ENCODE assay signal across 28 cellular contexts in genomic region chr2:112340868-112341267, GRCh38.
"Had no signal": no experiment of that assay in that cellular context is flagged by ENCODE, and none has a peak within 500 bp of the region (broad histone marks: within the 10 kb centered on the region; RNA-seq: fewer than 3 reads in every experiment).

No MANE protein-coding gene starts in this region.

- DNase-seq: naive thymus-derived CD4-positive, alpha-beta T cell; natural killer cell; occipital lobe; ovary; posterior cingulate gyrus; psoas muscle; right cardiac atrium; stimulated activated CD4-positive, alpha-beta T cell treated with anti-CD3 and anti-CD28 coated beads, Interleukin-15, amount 100 ng/mL, for 24 hours; stimulated activated CD4-positive, alpha-beta T cell treated with anti-CD3 and anti-CD28 coated beads, Interleukin-2, amount 100 ng/mL, for 24 hours; stimulated activated CD4-positive, alpha-beta T cell treated with anti-CD3 and anti-CD28 coated beads, Interleukin-2, amount 100 ng/mL, for 48 hours; stimulated activated CD4-positive, alpha-beta T cell treated with anti-CD3 and anti-CD28 coated beads, Interleukin-4, amount 100 ng/mL, for 24 hours; stimulated activated naive B cell treated with anti-CD40 and anti-IgM and Interleukin-4, amounts not matched to agents 10 μg/mL and 1 μg/mL and 100 μg/mL, for 72 hours; stimulated activated naive CD4-positive, alpha-beta T cell treated with Interleukin-2 at 50 U/mL for 16 hours; stomach; thyroid gland; trophoblast cell; upper lobe of left lung had no signal

- H3K36me3 ChIP-seq: neural progenitor cell, ovary, stomach, thoracic aorta, thyroid gland, upper lobe of left lung, vagina had no signal

- H3K36me3 Mint-ChIP-seq: natural killer cell, neural progenitor cell had no signal

- H3K9me3 Mint-ChIP-seq: natural killer cell; nephron; neural progenitor cell; stimulated activated effector memory CD8-positive, alpha-beta T cell treated with anti-CD3 and anti-CD28 coated beads, Interleukin-12 subunit alpha, Interleukin-12 subunit beta, amount 100 ng/mL, for 72 hours; stimulated activated naive B cell treated with anti-CD40 and anti-IgM and Interleukin-4, amounts not matched to agents 10 μg/mL and 1 μg/mL and 100 μg/mL, for 72 hours; stimulated activated naive CD8-positive, alpha-beta T cell treated with anti-CD3 and anti-CD28 coated beads, Interleukin-15, Interleukin-2, amounts not matched to agents 100 ng/mL and 50 ng/mL, for 24 hours had no signal

- H3K9ac ChIP-seq: neural progenitor cell, parathyroid adenoma had no signal

- ATAC-seq: naive thymus-derived CD4-positive, alpha-beta T cell; natural killer cell; psoas muscle; right cardiac atrium; sciatic nerve; stimulated activated effector memory CD8-positive, alpha-beta T cell treated with anti-CD3 and anti-CD28 coated beads, Interleukin-12 subunit alpha, Interleukin-12 subunit beta, amount 100 ng/mL, for 72 hours; stimulated activated naive B cell treated with anti-CD40 and anti-IgM and Interleukin-4, amounts not matched to agents 10 μg/mL and 1 μg/mL and 100 μg/mL, for 72 hours had no signal

- H3K4me1 Mint-ChIP-seq: neural progenitor cell; stimulated activated naive B cell treated with anti-CD40 and anti-IgM and Interleukin-4, amounts not matched to agents 10 μg/mL and 1 μg/mL and 100 μg/mL, for 72 hours had no signal

- H3K4me1 ChIP-seq: parathyroid adenoma, psoas muscle, thyroid gland, tibial nerve, upper lobe of left lung, vagina had no signal

- H2AFZ ChIP-seq: neural progenitor cell, parathyroid adenoma had no signal

- H3K4me2 ChIP-seq: neural progenitor cell had no signal

- H3K79me2 ChIP-seq: parathyroid adenoma had no signal

- H3K9me3 ChIP-seq: ovary, psoas muscle, stomach, thoracic aorta, thyroid gland, tibial nerve, upper lobe of left lung, vagina had no signal

- H3K27me3 ChIP-seq: neural progenitor cell, ovary, stomach, thyroid gland, tibial nerve, upper lobe of left lung, vagina had no signal

- H3K27me3 Mint-ChIP-seq: progenitor cell of endocrine pancreas; stimulated activated naive B cell treated with anti-CD40 and anti-IgM and Interleukin-4, amounts not matched to agents 10 μg/mL and 1 μg/mL and 100 μg/mL, for 72 hours; stimulated activated naive CD8-positive, alpha-beta T cell treated with anti-CD3 and anti-CD28 coated beads, Interleukin-15, Interleukin-2, amounts not matched to agents 100 ng/mL and 50 ng/mL, for 24 hours had no signal

- H3K27ac ChIP-seq: neural progenitor cell, ovary, parathyroid adenoma, psoas muscle, skin epidermis, stomach, thoracic aorta, thyroid gland, tibial nerve, upper lobe of left lung, vagina had no signal

- H3K4me3 Mint-ChIP-seq: naive thymus-derived CD4-positive, alpha-beta T cell; natural killer cell; nephron; neural progenitor cell; stimulated activated effector memory CD8-positive, alpha-beta T cell treated with anti-CD3 and anti-CD28 coated beads, Interleukin-12 subunit alpha, Interleukin-12 subunit beta, amount 100 ng/mL, for 72 hours; stimulated activated naive B cell treated with anti-CD40 and anti-IgM and Interleukin-4, amounts not matched to agents 10 μg/mL and 1 μg/mL and 100 μg/mL, for 72 hours; stimulated activated naive CD8-positive, alpha-beta T cell treated with anti-CD3 and anti-CD28 coated beads, Interleukin-15, Interleukin-2, amounts not matched to agents 100 ng/mL and 50 ng/mL, for 24 hours had no signal

- H3K4me3 ChIP-seq: neural progenitor cell, ovary, psoas muscle, skin epidermis, stomach, thoracic aorta, thyroid gland, tibial nerve, upper lobe of left lung, vagina had no signal

- H3K27ac Mint-ChIP-seq: naive thymus-derived CD4-positive, alpha-beta T cell; natural killer cell; neural progenitor cell; progenitor cell of endocrine pancreas; stimulated activated effector memory CD8-positive, alpha-beta T cell treated with anti-CD3 and anti-CD28 coated beads, Interleukin-12 subunit alpha, Interleukin-12 subunit beta, amount 100 ng/mL, for 72 hours; stimulated activated naive B cell treated with anti-CD40 and anti-IgM and Interleukin-4, amounts not matched to agents 10 μg/mL and 1 μg/mL and 100 μg/mL, for 72 hours; stimulated activated naive CD8-positive, alpha-beta T cell treated with anti-CD3 and anti-CD28 coated beads, Interleukin-15, Interleukin-2, amounts not matched to agents 100 ng/mL and 50 ng/mL, for 24 hours had no signal
